ENCODE assay signal across 8 cellular contexts in the genomic region with DNA sequence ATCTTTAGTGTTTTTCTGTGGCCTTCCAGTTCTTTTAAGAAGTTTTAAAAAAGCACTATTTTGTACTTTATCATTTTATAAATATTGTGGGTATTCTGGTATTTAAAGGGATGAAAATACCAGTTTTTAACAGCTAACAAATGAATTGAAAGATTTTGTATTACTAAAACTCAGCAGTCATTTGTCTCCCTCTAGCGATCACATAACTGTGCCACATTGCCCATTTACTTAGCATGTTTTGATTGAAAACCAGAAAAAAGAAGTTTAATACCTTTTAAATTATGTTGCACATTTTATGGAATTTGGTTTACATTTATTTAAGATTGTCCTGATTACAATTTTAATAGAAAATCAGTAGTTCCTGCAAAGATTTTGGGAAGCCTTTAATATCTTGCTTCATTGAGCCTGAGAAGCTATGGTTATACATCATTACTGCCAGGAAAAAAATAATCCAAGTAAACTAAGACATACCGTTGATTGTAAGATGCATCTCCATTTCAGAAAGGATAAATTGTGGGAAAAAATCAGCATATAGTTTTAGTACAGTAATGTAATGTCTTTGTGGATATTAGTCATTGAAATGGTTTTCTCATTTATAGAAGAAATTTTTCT. TPM values are rescaled to one million over a fixed set of nuclear protein-coding genes. Genes with fewer than 3 reads are reported as not detected.
DNase-seq lines count a peak whose midpoint lies in the region; ATAC-seq and TF ChIP-seq lines count a peak whose summit lies in the region.

No MANE protein-coding gene starts in this region.

- POLR2A ChIA-PET in CD8-positive, alpha-beta memory T cell (lab: Charles Lee) = interaction anchor here (0.6 kb wide), 1 partner anchor 559 kb away, joined by 3 read pairs; no protein-coding TSS in a partner anchor

- no peak for DNase-seq in AG09309 (ENCODE audit: low read depth)
- peak; percentile 17 for DNase-seq in HT1080 (ENCODE audit: low read depth)
- DNase-seq in astrocyte of the spinal cord (ENCODE audit: low read depth, low spot score) = peak; percentile 44
- no peak for DNase-seq in right lobe of liver
- no peak for DNase-seq in CD8-positive, alpha-beta memory T cell
- no peak for DNase-seq in stimulated activated CD4-positive, alpha-beta T cell treated with anti-CD3 and anti-CD28 coated beads, Interleukin-12 subunit alpha, Interleukin-12 subunit beta, amount 100 ng/mL, for 4 hours
- DNase-seq in posterior cingulate gyrus = no peak
- DNase-seq in SHP77 (lab: John Stamatoyannopoulos, UW) = no peak

- no peak overlapping the region for H3K27ac Mint-ChIP-seq in CD8-positive, alpha-beta memory T cell

- intact Hi-C loops in right lobe of liver (cut with DNase I) (no loop called here), posterior cingulate gyrus (cut with DNase I) (loop anchor here (5.0 kb wide), 1 partner anchor 578 kb away; no protein-coding TSS in a partner anchor)

- no peak overlapping the region for H3K4me3 Mint-ChIP-seq in CD8-positive, alpha-beta memory T cell

- H3K36me3 ChIP-seq in right lobe of liver = peaks cover 0 to 8% (median 0%) of the 10 kb centered on the region in 4 donors
- H3K36me3 ChIP-seq in CD8-positive, alpha-beta memory T cell (ENCODE audit: insufficient read depth, low read length) = peaks cover 17% of the 10 kb centered on the region

- in situ Hi-C loops in astrocyte of the spinal cord (cut with HindIII; ENCODE audit: low sequenced_read_pairs) = no loop called here

- H3K36me3 Mint-ChIP-seq in CD8-positive, alpha-beta memory T cell = peaks cover 0 to 60% (median 18%) of the 10 kb centered on the region in 3 donors

- H3K27me3 Mint-ChIP-seq in CD8-positive, alpha-beta memory T cell = no peaks in the 10 kb centered on the region

- no peak overlapping the region for H3K27ac ChIP-seq in right lobe of liver
- no peak overlapping the region for H3K27ac ChIP-seq in CD8-positive, alpha-beta memory T cell (ENCODE audit: low read depth, low read length)

- CTCF ChIA-PET in CD8-positive, alpha-beta memory T cell (lab: Charles Lee) = interaction anchor here (0.9 to 1.4 kb wide), 4 partner anchors 146 to 579 kb away, joined by 3 to 5 read pairs (median 4); no protein-coding TSS in a partner anchor

- no peak for TF ChIP-seq POLR2A in right lobe of liver (IDR thresholded peaks at IDR 0.05)

- no peaks in the 10 kb centered on the region for H3K9me3 Mint-ChIP-seq in CD8-positive, alpha-beta memory T cell

- peaks cover 48 to 81% (median 67%) of the 10 kb centered on the region in 3 donors for H3K4me1 Mint-ChIP-seq in CD8-positive, alpha-beta memory T cell

- H3K4me3 ChIP-seq in AG09309 (ENCODE audit: control insufficient read depth, low read depth, low read length) (no peak overlapping the region), astrocyte of the spinal cord (ENCODE audit: low read depth, low read length) (no peak overlapping the region), right lobe of liver (no peak overlapping the region)
- no peak overlapping the region for H3K4me3 ChIP-seq in CD8-positive, alpha-beta memory T cell (ENCODE audit: low read length)

- H3K27me3 ChIP-seq in right lobe of liver = no peaks in the 10 kb centered on the region
- H3K27me3 ChIP-seq in CD8-positive, alpha-beta memory T cell (ENCODE audit: insufficient read depth, low read length, poor library complexity, severe bottlenecking) = no peaks in the 10 kb centered on the region

- peak in 2 of 4 donors; percentile 45 to 55 for ATAC-seq in right lobe of liver

- TF ChIP-seq CTCF in AG09309 (IDR thresholded peaks at IDR 0.05; ENCODE audit: control insufficient read depth, insufficient read depth, low read depth, low read length, missing control alignments) (peak; percentile 62), astrocyte of the spinal cord (IDR thresholded peaks at IDR 0.05; ENCODE audit: low read depth, low read length) (peak; percentile 71), right lobe of liver (IDR thresholded peaks at IDR 0.05) (peak; percentile 47 to 61 (median 58))

- WGBS in right lobe of liver (ENCODE audit: insufficient coverage, low coverage, low lambda C conversion rate, missing lambda C conversion rate) = 32% methylated on average over 2 of the region's 2 CpGs

- H3K4me1 ChIP-seq in right lobe of liver = peaks cover 0 to 11% (median 3%) of the 10 kb centered on the region in 4 donors
- peaks cover 7% of the 10 kb centered on the region for H3K4me1 ChIP-seq in CD8-positive, alpha-beta memory T cell (ENCODE audit: insufficient read depth, low read length)

- no peaks in the 10 kb centered on the region for H3K9me3 ChIP-seq in right lobe of liver
- H3K9me3 ChIP-seq in CD8-positive, alpha-beta memory T cell (ENCODE audit: low read length) = no peaks in the 10 kb centered on the region

RNA-seq across cellular contexts. Expression of gene TAX1BP1, which starts 34.9 kb away (rescaled TPM):
- total RNA-seq in HT1080 (2014; rRNA removed; shearing (Covaris generic)) = 41.2 and 53.6 TPM in 2 replicates
- 77.1 and 92.5 TPM in 2 replicates for polyA plus RNA-seq in HT1080 (2015; cell fraction: cytosol; rRNA removed)
- 95.2 and 103 TPM in 2 replicates for polyA plus RNA-seq in HT1080 (2015; cell fraction: nucleus; rRNA removed)
- total RNA-seq in right lobe of liver = 10 to 100 TPM; 39.2 to 63.8 (median 47.4) TPM
- total RNA-seq in CD8-positive, alpha-beta memory T cell = 10 to 100 TPM; 80.8 to 82.1 TPM
- 135 TPM for polyA plus RNA-seq in CD8-positive, alpha-beta memory T cell

Comparison
In these comparisons a context has a peak if more than half of its experiments do, and no peak if none do; other contexts are left out.
1. DNase-seq: peak in HT1080 (single experiment) and astrocyte of the spinal cord (single experiment); none in AG09309 (single experiment), right lobe of liver (0 of 3), CD8-positive, alpha-beta memory T cell (0 of 5), stimulated activated CD4-positive, alpha-beta T cell treated with anti-CD3 and anti-CD28 coated beads, Interleukin-12 subunit alpha, Interleukin-12 subunit beta, amount 100 ng/mL, for 4 hours (single experiment), posterior cingulate gyrus (0 of 10) and SHP77 (0 of 2).
2. Peak in every context shown above with its lines, with median percentiles within 50 percentile points of each other: CTCF ChIP-seq.